Comparison of ENCODE assay signal across 6 cellular contexts in the genomic region with DNA sequence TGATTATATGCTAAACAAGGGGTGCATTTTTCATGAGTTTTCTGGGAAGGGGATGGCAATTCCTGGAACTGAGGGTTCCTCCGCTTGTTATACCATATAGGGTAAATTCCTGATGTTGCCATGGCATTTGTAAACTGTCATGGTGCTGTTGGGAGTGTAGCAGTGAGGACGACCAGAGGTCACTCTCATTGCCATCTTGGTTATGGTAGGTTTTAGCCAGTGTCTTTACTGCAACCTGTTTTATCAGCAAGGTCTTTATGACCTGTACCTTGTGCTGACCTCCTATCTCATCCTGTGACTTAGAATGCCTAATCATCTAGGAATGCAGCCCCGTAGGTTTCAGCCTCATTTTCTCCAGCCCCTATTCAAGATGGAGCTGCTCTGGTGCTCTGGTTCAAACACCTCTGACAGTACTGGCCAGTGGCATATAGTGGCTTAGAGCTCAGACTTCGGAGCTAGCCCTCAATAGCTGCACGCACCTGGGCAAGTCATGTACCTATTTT.
DNase-seq lines count a peak whose midpoint lies in the region; ATAC-seq, FAIRE-seq and TF ChIP-seq lines count a peak whose summit lies in the region.
"Not testable (repeated sequence)": the region's sequence is repeated elsewhere in the genome, so short reads cannot be mapped to it uniquely, and the experiment has no call there.

No MANE protein-coding gene starts in this region.

- not testable (repeated sequence) for H2BK5ac ChIP-seq in mesenchymal stem cell (ENCODE audit: low read depth, low read length, poor library complexity, severe bottlenecking); neuronal stem cell (ENCODE audit: low read length)

- not testable (repeated sequence) for H3K36me3 Mint-ChIP-seq in Caco-2 (ENCODE audit: insufficient read depth, unreplicated experiment); mesothelial cell of epicardium

- H4K20me1 ChIP-seq in K562 (replicated peaks; ENCODE audit: control insufficient read depth, insufficient read depth, low read length), result not testable (repeated sequence)

- H3K14ac ChIP-seq in mesenchymal stem cell (ENCODE audit: low read length in 2 of 2); neuronal stem cell (ENCODE audit: low read length): not testable (repeated sequence)

- intact Hi-C loops in Caco-2 (cut with micrococcal nuclease; ENCODE audit: unreplicated experiment), result loop anchor here (2.0 kb wide), 1 partner anchor 21 kb away; no protein-coding TSS in a partner anchor
- intact Hi-C loops in K562 (cut with micrococcal nuclease), result not testable (repeated sequence)

- in situ Hi-C loops in K562 (cut with MboI), result not testable (repeated sequence)

- DNase-seq in Caco-2 (peak; percentile 67 to 75), K562 (ENCODE audit: extremely low read depth in 1 of 4, low spot score in 3 of 4) (peak in 1 of 4 experiments; percentile 61), small intestine (peak; percentile 28)
- not testable (repeated sequence) for DNase-seq in mesenchymal stem cell; mesothelial cell of epicardium (ENCODE audit: low spot score in 2 of 2, unreplicated experiment in 2 of 2); neuronal stem cell (ENCODE audit: low spot score)

- not testable (repeated sequence) for H3K9ac ChIP-seq in K562 (ENCODE audit: insufficient read depth in 1 of 2, low read depth in 2 of 2, low read length in 2 of 2); mesenchymal stem cell (ENCODE audit: low read length); neuronal stem cell (ENCODE audit: low read depth, low read length, poor library complexity)

- not testable (repeated sequence) for TF ChIP-seq EP300 in K562 (IDR thresholded peaks at IDR 0.05; ENCODE audit: low read length)

- not testable (repeated sequence) for H3K36me3 ChIP-seq in Caco-2 (ENCODE audit: control insufficient read depth, insufficient read depth, low read length); K562 (ENCODE audit: control insufficient read depth, insufficient read depth, low read length); mesenchymal stem cell (ENCODE audit: control insufficient read depth in 1 of 2, insufficient read depth in 2 of 2, low read depth in 1 of 2, low read length in 2 of 2); neuronal stem cell (replicated peaks in 1 of 2; ENCODE audit: control insufficient read depth in 2 of 2, insufficient read depth in 2 of 2, low read length in 2 of 2); small intestine (ENCODE audit: control insufficient read depth in 2 of 2, insufficient read depth in 2 of 2, low read length in 2 of 2)

- not testable (repeated sequence) for FAIRE-seq in K562 (lab: Jason Lieb, UNC); small intestine (lab: Jason Lieb, UNC)

- peak overlapping the region; percentile 13; the same call in 2 of the 3 replicates for H3K27ac ChIP-seq in K562 (ENCODE audit: extremely low read depth, low read depth, low read length)
- H3K27ac ChIP-seq in mesenchymal stem cell (ENCODE audit: low read length, poor library complexity, severe bottlenecking); neuronal stem cell (replicated peaks; ENCODE audit: low read length); small intestine (ENCODE audit: low read depth in 1 of 2, low read length in 1 of 2): not testable (repeated sequence)

- H3K27ac Mint-ChIP-seq in Caco-2 (ENCODE audit: unreplicated experiment) (peak overlapping the region; percentile 96), mesothelial cell of epicardium (peak overlapping the region; percentile 93)

- not testable (repeated sequence) for TF ChIP-seq RAD21 in K562 (CRISPR knock-in tag; conservative IDR thresholded peaks at IDR 0.05 in 1 of 2, IDR thresholded peaks at IDR 0.05 in 1 of 2)

- H3K4me3 ChIP-seq in Caco-2 (ENCODE audit: low read depth, low read length); K562; mesenchymal stem cell (ENCODE audit: insufficient read depth in 1 of 2, low read depth in 1 of 2, low read length in 2 of 2); small intestine (ENCODE audit: low read depth in 1 of 2, low read length in 2 of 2): not testable (repeated sequence)
- peak overlapping the region in 1 of 2 donors; percentile 35 for H3K4me3 ChIP-seq in neuronal stem cell (ENCODE audit: low read length in 2 of 2)

- 15% methylated on average over 5 of the region's 5 CpGs for WGBS in K562 (ENCODE audit: insufficient coverage, low coverage, missing lambda C conversion rate)
- WGBS in mesenchymal stem cell, result 94% methylated on average over 5 of the region's 5 CpGs
- no CpG with 5 or more reads among the region's 5 CpGs for WGBS in neuronal stem cell (ENCODE audit: extremely low coverage in 2 of 2, insufficient read length in 2 of 2, insufficient replicate concordance in 1 of 2), 2 donors
- 61 to 68% (median 64%) methylated on average over 5 of the region's 5 CpGs for WGBS in small intestine, 3 donors

- not testable (repeated sequence) for H3K9me3 ChIP-seq in Caco-2; K562 (replicated peaks; ENCODE audit: control insufficient read depth, insufficient read depth, low read depth, low read length); mesenchymal stem cell (ENCODE audit: control insufficient read depth, low read length); neuronal stem cell (replicated peaks in 1 of 2; ENCODE audit: control insufficient read depth in 2 of 2, insufficient read depth in 1 of 2, low read depth in 1 of 2, low read length in 2 of 2); small intestine (ENCODE audit: control insufficient read depth, low read depth)

- H3K79me2 ChIP-seq in K562 (ENCODE audit: control insufficient read depth, insufficient read depth, low read length), result not testable (repeated sequence)

- H3K4me3 Mint-ChIP-seq in Caco-2 (ENCODE audit: unreplicated experiment); mesothelial cell of epicardium: not testable (repeated sequence)

- H3K9me1 ChIP-seq in K562 (ENCODE audit: control insufficient read depth, insufficient read depth, low read length), result not testable (repeated sequence)

- peak overlapping the region; percentile 77 to 94 for H2BK12ac ChIP-seq in mesenchymal stem cell (ENCODE audit: low read length in 2 of 2)
- not testable (repeated sequence) for H2BK12ac ChIP-seq in neuronal stem cell (ENCODE audit: low read length)

- H2BK120ac ChIP-seq in mesenchymal stem cell (ENCODE audit: low read depth, low read length); neuronal stem cell (ENCODE audit: low read depth, low read length): not testable (repeated sequence)

- ATAC-seq in K562, result peak; percentile 50

- not testable (repeated sequence) for H3K23ac ChIP-seq in mesenchymal stem cell (ENCODE audit: low read length in 2 of 2); neuronal stem cell (ENCODE audit: low read depth, low read length, poor library complexity)

- BruUV-seq in Caco-2 (replicated peaks; lab: Mats Ljungman, UMichigan); K562 (replicated peaks; lab: Mats Ljungman, UMichigan): not testable (repeated sequence)

- not testable (repeated sequence) for H3K27me3 ChIP-seq in Caco-2 (replicated peaks; ENCODE audit: control insufficient read depth, insufficient read depth, low read length); K562 (ENCODE audit: control insufficient read depth in 2 of 2, insufficient read depth in 2 of 2, low read length in 2 of 2); mesenchymal stem cell (ENCODE audit: control insufficient read depth in 1 of 2, insufficient read depth in 1 of 2, low read length in 2 of 2); neuronal stem cell (ENCODE audit: control insufficient read depth in 3 of 3, insufficient read depth in 3 of 3, low read depth in 1 of 3, low read length in 3 of 3); small intestine (ENCODE audit: control insufficient read depth in 2 of 2, insufficient read depth in 2 of 2, low read length in 2 of 2)

- CTCF ChIA-PET in Caco-2 (lab: Charles Lee); K562 (lab: Yijun Ruan, JAX; ENCODE audit: low intra/inter-chr PET ratio): not testable (repeated sequence)

- peak overlapping the region; percentile 34 to 45 for H3K18ac ChIP-seq in mesenchymal stem cell (ENCODE audit: low read depth in 1 of 2, low read length in 2 of 2)
- H3K18ac ChIP-seq in neuronal stem cell (ENCODE audit: low read length), result not testable (repeated sequence)

- not testable (repeated sequence) for H2AK5ac ChIP-seq in mesenchymal stem cell (ENCODE audit: low read length, severe bottlenecking); neuronal stem cell (ENCODE audit: low read depth, low read length)

- H4K8ac ChIP-seq in mesenchymal stem cell (ENCODE audit: low read length); neuronal stem cell (ENCODE audit: low read depth, low read length): not testable (repeated sequence)

- H3K4me1 Mint-ChIP-seq in Caco-2 (ENCODE audit: low read depth, unreplicated experiment), result peaks cover 46% of the 10 kb centered on the region
- H3K4me1 Mint-ChIP-seq in mesothelial cell of epicardium, result peaks cover 74% of the 10 kb centered on the region

- not testable (repeated sequence) for H3K4ac ChIP-seq in mesenchymal stem cell (ENCODE audit: low read depth in 1 of 2, low read length in 2 of 2); neuronal stem cell (ENCODE audit: low read length)

- H2AFZ ChIP-seq in K562 (ENCODE audit: low read depth, low read length) (peak overlapping the region; percentile 66; the same call in 1 of the 2 replicates), neuronal stem cell (ENCODE audit: low read length) (peak overlapping the region; percentile 40)
- not testable (repeated sequence) for H2AFZ ChIP-seq in mesenchymal stem cell (ENCODE audit: low read depth, low read length)

- not testable (repeated sequence) for H3K27me3 Mint-ChIP-seq in Caco-2 (ENCODE audit: insufficient read depth, unreplicated experiment); mesothelial cell of epicardium (ENCODE audit: low read depth)

- POLR2A ChIA-PET in Caco-2 (lab: Charles Lee), result not testable (repeated sequence)
- POLR2A ChIA-PET in K562 (lab: Yijun Ruan, JAX), result interaction anchor here (0.5 kb wide), 1 partner anchor 48 kb away, joined by 3 read pairs; no protein-coding TSS in a partner anchor

- not testable (repeated sequence) for H2BK15ac ChIP-seq in mesenchymal stem cell (ENCODE audit: low read depth, poor library complexity, severe bottlenecking); neuronal stem cell (ENCODE audit: low read length)

- not testable (repeated sequence) for H3K9me3 Mint-ChIP-seq in Caco-2 (ENCODE audit: unreplicated experiment); mesothelial cell of epicardium

- not testable (repeated sequence) for TF ChIP-seq CTCF in Caco-2 (IDR thresholded peaks at IDR 0.05; ENCODE audit: insufficient read depth in 1 of 2, low read depth in 1 of 2, low read length in 1 of 2, severe bottlenecking in 1 of 2, unreplicated experiment in 1 of 2); K562 (IDR thresholded peaks at IDR 0.05 in 2 of 3, conservative IDR thresholded peaks at IDR 0.05 in 1 of 3; ENCODE audit: insufficient read depth in 2 of 3, low read depth in 1 of 3, low read length in 3 of 3); mesothelial cell of epicardium (IDR thresholded peaks at IDR 0.05; ENCODE audit: unreplicated experiment)

- H3K4me2 ChIP-seq in K562 (ENCODE audit: insufficient read depth, low read length), result peak overlapping the region; percentile 6; the same call in 1 of the 2 replicates
- H3K4me2 ChIP-seq in mesenchymal stem cell (ENCODE audit: low read length, poor library complexity, severe bottlenecking); neuronal stem cell (ENCODE audit: insufficient read depth, low read length, poor library complexity, severe bottlenecking): not testable (repeated sequence)

- not testable (repeated sequence) for H3K79me1 ChIP-seq in mesenchymal stem cell (replicated peaks; ENCODE audit: low read length, poor library complexity, severe bottlenecking); neuronal stem cell (ENCODE audit: low read depth, low read length)

- H4K91ac ChIP-seq in mesenchymal stem cell (ENCODE audit: low read length), result peak overlapping the region; percentile 3
- not testable (repeated sequence) for H4K91ac ChIP-seq in neuronal stem cell (ENCODE audit: low read depth, low read length, poor library complexity)

- peaks cover 82% of the 10 kb centered on the region for H3K4me1 ChIP-seq in Caco-2
- peaks cover 0 to 10% of the 10 kb centered on the region in 2 experiments; a peak in 3 of 5 replicates for H3K4me1 ChIP-seq in K562 (replicated peaks in 1 of 2; ENCODE audit: control insufficient read depth in 2 of 2, insufficient read depth in 2 of 2, low read length in 2 of 2)
- H3K4me1 ChIP-seq in mesenchymal stem cell (ENCODE audit: control insufficient read depth, insufficient read depth, low read depth, low read length); small intestine (ENCODE audit: control insufficient read depth in 2 of 2, insufficient read depth in 1 of 2, low read depth in 1 of 2, low read length in 1 of 2): not testable (repeated sequence)
- H3K4me1 ChIP-seq in neuronal stem cell (ENCODE audit: control insufficient read depth in 2 of 2, insufficient read depth in 1 of 2, low read depth in 1 of 2, low read length in 2 of 2), result peaks cover 6 to 23% of the 10 kb centered on the region in 2 donors

- 0 out of 2 replicates have a peak, but pooled peaks have one; percentile 20 for TF ChIP-seq POLR2A in K562 (conservative IDR thresholded peaks at IDR 0.05)
